In the genomic region with DNA sequence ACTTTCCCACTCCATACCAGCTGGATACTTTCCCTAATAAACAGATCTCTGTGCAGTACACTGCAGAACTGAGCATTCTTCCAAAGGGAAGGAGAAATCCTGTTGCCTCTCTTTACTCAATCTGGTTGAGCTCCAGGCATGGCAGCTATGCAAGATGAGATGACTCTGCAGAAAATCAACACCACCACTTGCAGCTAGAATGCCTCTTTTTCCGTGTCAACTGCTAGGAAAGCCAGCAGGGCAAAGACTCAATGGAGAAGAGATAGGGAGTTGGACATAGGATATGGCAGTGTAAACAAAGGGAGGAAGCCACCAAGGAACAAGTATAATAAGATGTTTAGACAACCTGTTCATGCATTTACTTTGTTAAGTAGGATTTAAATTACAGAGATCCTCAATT, we compare ENCODE assay signal across 11 cellular contexts. TPM values are rescaled to one million over a fixed set of nuclear protein-coding genes. Genes with fewer than 3 reads are reported as not detected.
DNase-seq lines count a peak whose midpoint lies in the region; ATAC-seq and TF ChIP-seq lines count a peak whose summit lies in the region.
"Had no signal": no experiment of that assay in that cellular context is flagged by ENCODE, and none has a peak within 500 bp of the region (broad histone marks: within the 10 kb centered on the region; RNA-seq: fewer than 3 reads in every experiment).

No MANE protein-coding gene starts in this region.

- no peak overlapping the region for H3K4me3 Mint-ChIP-seq in activated CD8-positive, alpha-beta memory T cell treated with anti-CD3 and anti-CD28 coated beads, Interleukin-2, amount 10 ng/mL, durations not matched to agents 7 days and 5 days

- H3K9me3 Mint-ChIP-seq in activated CD8-positive, alpha-beta memory T cell treated with anti-CD3 and anti-CD28 coated beads, Interleukin-2, amount 10 ng/mL, durations not matched to agents 7 days and 5 days (ENCODE audit: low read depth), result peaks cover 2% of the 10 kb centered on the region

- H3K4me3 ChIP-seq in gastrocnemius medialis, result no peak overlapping the region
- H3K4me3 ChIP-seq: uterus had no signal

- H3K27ac Mint-ChIP-seq in activated CD8-positive, alpha-beta memory T cell treated with anti-CD3 and anti-CD28 coated beads, Interleukin-2, amount 10 ng/mL, durations not matched to agents 7 days and 5 days, result no peak overlapping the region

- peaks cover 56 to 69% of the 10 kb centered on the region in 2 donors for H3K4me1 ChIP-seq in gastrocnemius medialis
- H3K4me1 ChIP-seq: uterus had no signal

- in situ Hi-C loops in gastrocnemius medialis (cut with MboI; ENCODE audit: low sequenced_read_pairs in 4 of 4), result no loop called here

- H3K36me3 ChIP-seq in gastrocnemius medialis, result peaks cover 0 to 56% of the 10 kb centered on the region in 2 donors
- H3K36me3 ChIP-seq: uterus had no signal

- H3K36me3 Mint-ChIP-seq in activated CD8-positive, alpha-beta memory T cell treated with anti-CD3 and anti-CD28 coated beads, Interleukin-2, amount 10 ng/mL, durations not matched to agents 7 days and 5 days, result peaks cover 56% of the 10 kb centered on the region

- no peaks in the 10 kb centered on the region for H3K9me3 ChIP-seq in gastrocnemius medialis
- H3K9me3 ChIP-seq: uterus had no signal

- DNase-seq in NCI-H2171 treated with DMSO at 0.1 percent for 48 hours (lab: John Stamatoyannopoulos, UW), result peak; percentile 68
- DNase-seq in NCI-H2171 (lab: John Stamatoyannopoulos, UW), result no peak
- DNase-seq in NCI-H526 (lab: John Stamatoyannopoulos, UW), result peak; percentile 57 to 80
- no peak for DNase-seq in left ventricle myocardium superior
- peak; percentile 60 to 78 for DNase-seq in gastrocnemius medialis
- DNase-seq in activated CD8-positive, alpha-beta memory T cell treated with anti-CD3 and anti-CD28 coated beads, Interleukin-2, amount 10 ng/mL, durations not matched to agents 7 days and 5 days, result no peak
- no peak for DNase-seq in LoVo (ENCODE audit: low spot score)
- DNase-seq: stimulated activated CD4-positive, alpha-beta T cell treated with anti-CD3 and anti-CD28 coated beads, Interleukin-4, amount 100 ng/mL, for 24 hours; uterus had no signal

- no peaks in the 10 kb centered on the region for H3K27me3 Mint-ChIP-seq in activated CD8-positive, alpha-beta memory T cell treated with anti-CD3 and anti-CD28 coated beads, Interleukin-2, amount 10 ng/mL, durations not matched to agents 7 days and 5 days

- peaks cover 27% of the 10 kb centered on the region for H3K4me1 Mint-ChIP-seq in activated CD8-positive, alpha-beta memory T cell treated with anti-CD3 and anti-CD28 coated beads, Interleukin-2, amount 10 ng/mL, durations not matched to agents 7 days and 5 days

- no peak for TF ChIP-seq CTCF in gastrocnemius medialis (IDR thresholded peaks at IDR 0.05 in 4 of 5, conservative IDR thresholded peaks at IDR 0.05 in 1 of 5)

- CTCF ChIA-PET in activated CD8-positive, alpha-beta memory T cell treated with anti-CD3 and anti-CD28 coated beads, Interleukin-2, amount 10 ng/mL, durations not matched to agents 7 days and 5 days (lab: Charles Lee), result interaction anchor here (1.5 kb wide), 1 partner anchor 9 kb away, joined by 4 read pairs; no protein-coding TSS in a partner anchor

- H3K27ac ChIP-seq in gastrocnemius medialis, result peak overlapping the region; percentile 97 to 100 (median 98)
- H3K27ac ChIP-seq: uterus had no signal

- peak; percentile 42 for ATAC-seq in left ventricle myocardium superior
- peak; percentile 75 to 78 for ATAC-seq in gastrocnemius medialis
- no peak for ATAC-seq in GM21515 (IDR thresholded peaks at IDR 0.05; ENCODE audit: unreplicated experiment)
- ATAC-seq in activated CD8-positive, alpha-beta memory T cell treated with anti-CD3 and anti-CD28 coated beads, Interleukin-2, amount 10 ng/mL, durations not matched to agents 7 days and 5 days, result no peak
- ATAC-seq: Panc1 had no signal

- H3K27me3 ChIP-seq in gastrocnemius medialis, result no peaks in the 10 kb centered on the region
- H3K27me3 ChIP-seq: uterus had no signal

- intact Hi-C loops in left ventricle myocardium superior (cut with micrococcal nuclease) (no loop called here), gastrocnemius medialis (cut with DNase I; ENCODE audit: low total_unique reads) (no loop called here)

- TF ChIP-seq POLR2A in gastrocnemius medialis (IDR thresholded peaks at IDR 0.05), result no peak

RNA-seq across cellular contexts. Expression of a gene that starts 40.4 kb away (rescaled TPM):
- total RNA-seq in left ventricle myocardium superior, result 104 TPM
- 100 to 1,000 TPM; 409 to 694 (median 563) TPM for total RNA-seq in gastrocnemius medialis
- 1 to 10 TPM; 2.7 to 7.0 TPM for total RNA-seq in activated CD8-positive, alpha-beta memory T cell treated with anti-CD3 and anti-CD28 coated beads, Interleukin-2, amount 10 ng/mL, durations not matched to agents 7 days and 5 days

Comparison
In these comparisons a context has a peak if more than half of its experiments do, and no peak if none do; other contexts are left out.
1. DNase-seq: peak in NCI-H2171 treated with DMSO at 0.1 percent for 48 hours (single experiment), NCI-H526 (2 of 2) and gastrocnemius medialis (2 of 2); none in NCI-H2171 (single experiment), left ventricle myocardium superior (single experiment), activated CD8-positive, alpha-beta memory T cell treated with anti-CD3 and anti-CD28 coated beads, Interleukin-2, amount 10 ng/mL, durations not matched to agents 7 days and 5 days (single experiment) and LoVo (single experiment).
2. ATAC-seq: peak in left ventricle myocardium superior (single experiment) and gastrocnemius medialis (2 of 2); none in GM21515 (single experiment) and activated CD8-positive, alpha-beta memory T cell treated with anti-CD3 and anti-CD28 coated beads, Interleukin-2, amount 10 ng/mL, durations not matched to agents 7 days and 5 days (single experiment).
3. RNA of a gene that starts 40.4 kb away (total RNA-seq): 409 to 694 TPM in gastrocnemius medialis and 104 TPM in left ventricle myocardium superior (single experiment); 2.7 to 7.0 TPM in activated CD8-positive, alpha-beta memory T cell treated with anti-CD3 and anti-CD28 coated beads, Interleukin-2, amount 10 ng/mL, durations not matched to agents 7 days and 5 days; every median in the first group is over 10 times any median in the second.